Comparison of ENCODE assay signal across 8 cellular contexts in genomic region chr10:74213571-74214162, GRCh38.
DNase-seq lines count a peak whose midpoint lies in the region; ATAC-seq, FAIRE-seq and TF ChIP-seq lines count a peak whose summit lies in the region.

No MANE protein-coding gene starts in this region.

- intact Hi-C loops in CD14-positive monocyte (cut with micrococcal nuclease): loop anchor here in 1 of 2 donors (5.0 kb wide), 1 partner anchor 36 kb away; no protein-coding TSS in a partner anchor

- H3K27me3 Mint-ChIP-seq in CD14-positive monocyte (ENCODE audit: low read depth in 3 of 3) (peaks cover 0 to 2% (median 1%) of the 10 kb centered on the region in 3 donors), T-helper 17 cell (no peaks in the 10 kb centered on the region)
- no peaks in the 10 kb centered on the region for H3K27me3 Mint-ChIP-seq in naive thymus-derived CD8-positive, alpha-beta T cell

- no peak overlapping the region for H3K27ac ChIP-seq in coronary artery

- TF ChIP-seq CTCF in CD14-positive monocyte (IDR thresholded peaks at IDR 0.05): peak; percentile 46
- peak; percentile 22 for TF ChIP-seq CTCF in coronary artery (IDR thresholded peaks at IDR 0.05)

- ATAC-seq in T-helper 17 cell (peak; percentile 72), GM19455 (IDR thresholded peaks at IDR 0.05; ENCODE audit: unreplicated experiment) (no peak)
- ATAC-seq in naive thymus-derived CD8-positive, alpha-beta T cell: peak; percentile 65 to 77

- peak overlapping the region in 2 of 7 donors; percentile 5 to 7 for H3K27ac Mint-ChIP-seq in CD14-positive monocyte
- H3K27ac Mint-ChIP-seq in T-helper 17 cell: peak overlapping the region; percentile 32
- H3K27ac Mint-ChIP-seq in naive thymus-derived CD8-positive, alpha-beta T cell: peak overlapping the region in 2 of 10 donors; percentile 64 to 77

- peaks cover 1 to 13% (median 8%) of the 10 kb centered on the region in 7 donors for H3K9me3 Mint-ChIP-seq in CD14-positive monocyte
- H3K9me3 Mint-ChIP-seq in naive thymus-derived CD8-positive, alpha-beta T cell: no peaks in the 10 kb centered on the region

- POLR2A ChIA-PET in naive thymus-derived CD8-positive, alpha-beta T cell (lab: Charles Lee): interaction anchor here (0.5 to 1.6 kb wide), 5 partner anchors 15 to 63 kb away, joined by 3 to 5 read pairs (median 3); partner anchors contain the start of genes ADK and AP3M1

- H3K4me3 ChIP-seq in coronary artery: no peak overlapping the region

- H3K4me3 Mint-ChIP-seq in CD14-positive monocyte (no peak overlapping the region), T-helper 17 cell (no peak overlapping the region)
- no peak overlapping the region for H3K4me3 Mint-ChIP-seq in naive thymus-derived CD8-positive, alpha-beta T cell

- no peak for DNase-seq in CD14-positive monocyte (ENCODE audit: low spot score)
- DNase-seq in H54 (ENCODE audit: insufficient read length, low spot score): no peak
- peak in 2 of 3 donors; percentile 15 to 25 for DNase-seq in T-helper 17 cell
- no peak for DNase-seq in coronary artery (ENCODE audit: low spot score)
- peak in 9 of 10 donors; percentile 30 to 72 (median 42) for DNase-seq in naive thymus-derived CD8-positive, alpha-beta T cell
- no peak for DNase-seq in putamen (ENCODE audit: low spot score)
- no peak for DNase-seq in NCI-H446 treated with DMSO at 0.1 percent for 48 hours (lab: John Stamatoyannopoulos, UW)

- no peaks in the 10 kb centered on the region for H3K9me3 ChIP-seq in T-helper 17 cell (ENCODE audit: control insufficient read depth, low read length, poor library complexity, severe bottlenecking)

- FAIRE-seq in H54 (lab: Jason Lieb, UNC): peak; percentile 90

- no peak for TF ChIP-seq POLR2A in H54 (IDR thresholded peaks at IDR 0.05; ENCODE audit: low read depth, low read length)

- H3K36me3 Mint-ChIP-seq in CD14-positive monocyte: peaks cover 6 to 18% of the 10 kb centered on the region in 2 donors
- peaks cover 2% of the 10 kb centered on the region for H3K36me3 Mint-ChIP-seq in T-helper 17 cell (ENCODE audit: low read depth)
- peaks cover 0 to 3% (median 3%) of the 10 kb centered on the region in 3 donors for H3K36me3 Mint-ChIP-seq in naive thymus-derived CD8-positive, alpha-beta T cell

- H3K4me1 Mint-ChIP-seq in CD14-positive monocyte: no peaks in the 10 kb centered on the region
- peaks cover 16% of the 10 kb centered on the region for H3K4me1 Mint-ChIP-seq in T-helper 17 cell
- peaks cover 10 to 23% (median 15%) of the 10 kb centered on the region in 4 donors for H3K4me1 Mint-ChIP-seq in naive thymus-derived CD8-positive, alpha-beta T cell

Comparison
In these comparisons a context has a peak if more than half of its experiments do, and no peak if none do; other contexts are left out.
1. DNase-seq: peak in T-helper 17 cell (2 of 3) and naive thymus-derived CD8-positive, alpha-beta T cell (9 of 10); none in CD14-positive monocyte (single experiment), H54 (single experiment), coronary artery (single experiment), putamen (single experiment) and NCI-H446 treated with DMSO at 0.1 percent for 48 hours (single experiment).